In the genomic region with DNA sequence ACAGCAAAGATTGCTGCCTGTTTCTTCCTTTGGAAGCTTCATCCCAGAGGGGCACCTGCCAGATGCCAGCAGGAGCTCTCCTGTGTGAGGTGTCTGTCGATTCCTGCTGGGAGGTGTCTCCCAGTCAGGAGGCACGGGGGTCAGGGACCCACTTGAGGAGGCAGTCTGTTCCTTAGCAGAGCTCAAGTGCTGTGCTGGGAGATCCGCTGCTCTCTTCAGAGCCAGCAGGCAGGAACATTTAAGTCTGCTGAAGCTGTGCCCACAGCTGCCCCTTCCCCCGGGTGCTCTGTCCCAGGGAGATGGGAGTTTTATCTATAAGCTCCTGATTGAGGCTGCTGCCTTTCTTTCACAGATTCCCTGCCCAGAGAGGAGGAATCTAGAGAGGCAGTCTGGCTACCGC, we compare ENCODE assay signal across 1 cellular context. TPM values are rescaled to one million over a fixed set of nuclear protein-coding genes. Genes with fewer than 3 reads are reported as not detected.
DNase-seq lines count a peak whose midpoint lies in the region; ATAC-seq, FAIRE-seq and TF ChIP-seq lines count a peak whose summit lies in the region.
"Not testable (repeated sequence)": the region's sequence is repeated elsewhere in the genome, so short reads cannot be mapped to it uniquely, and the experiment has no call there.

No MANE protein-coding gene starts in this region.

- not testable (repeated sequence) for H3K9me3 ChIP-seq in HepG2 (ENCODE audit: low read length)

- H3K9ac ChIP-seq in HepG2 (ENCODE audit: insufficient read depth, low read depth, low read length) = not testable (repeated sequence)

- not testable (repeated sequence) for H2AFZ ChIP-seq in HepG2 (ENCODE audit: low read length)

- H3K27me3 ChIP-seq in HepG2 (ENCODE audit: control insufficient read depth in 1 of 2, insufficient read depth in 2 of 2, low read length in 2 of 2) = not testable (repeated sequence)

- DNase-seq in HepG2 (ENCODE audit: low spot score) = not testable (repeated sequence)

- not testable (repeated sequence) for TF ChIP-seq EP300 in HepG2 (IDR thresholded peaks at IDR 0.05; ENCODE audit: low read depth in 2 of 2, low read length in 2 of 2); HepG2 (CRISPR knock-in tag; IDR thresholded peaks at IDR 0.05; ENCODE audit: borderline replicate concordance)

- TF ChIP-seq POLR2A in HepG2 (IDR thresholded peaks at IDR 0.05; ENCODE audit: insufficient read depth in 1 of 2, low read depth in 2 of 2, low read length in 2 of 2) = not testable (repeated sequence)

- ATAC-seq in HepG2 = not testable (repeated sequence)

- intact Hi-C loops in HepG2 (cut with micrococcal nuclease; ENCODE audit: unreplicated experiment) = loop anchor here (10.0 kb wide), 1 partner anchor 1728 kb away; no protein-coding TSS in a partner anchor

- POLR2A ChIA-PET in HepG2 (lab: Yijun Ruan, JAX) = not testable (repeated sequence)

- not testable (repeated sequence) for H3K27ac ChIP-seq in HepG2 (ENCODE audit: extremely low read length, insufficient read depth, low read length)

- not testable (repeated sequence) for H4K20me1 ChIP-seq in HepG2 (ENCODE audit: insufficient read depth, low read length)

- not testable (repeated sequence) for H3K79me2 ChIP-seq in HepG2 (ENCODE audit: insufficient read depth, low read length)

- not testable (repeated sequence) for H3K4me3 ChIP-seq in HepG2 (replicated peaks in 1 of 3; ENCODE audit: insufficient read depth in 1 of 3, low read depth in 2 of 3, low read length in 3 of 3)

- in situ Hi-C loops in HepG2 (cut with HindIII; ENCODE audit: extremely low pct_ligation_motif_present, low pct_unique_long_range_greater_than_20kb) = not testable (repeated sequence)

- TF ChIP-seq CTCF in HepG2 (CRISPR knock-in tag; IDR thresholded peaks at IDR 0.05) = not testable (repeated sequence)

- not testable (repeated sequence) for BruUV-seq in HepG2 (replicated peaks; lab: Mats Ljungman, UMichigan)

- FAIRE-seq in HepG2 (lab: Jason Lieb, UNC) = not testable (repeated sequence)

- TF ChIP-seq RAD21 in HepG2 (CRISPR knock-in tag; IDR thresholded peaks at IDR 0.05) = not testable (repeated sequence)

- peaks cover 32% of the 10 kb centered on the region for H3K4me1 ChIP-seq in HepG2 (ENCODE audit: insufficient read depth, low read length)

- 94% methylated on average over 2 of the region's 5 CpGs for WGBS in HepG2 (ENCODE audit: low lambda C conversion rate)

- not testable (repeated sequence) for H3K4me2 ChIP-seq in HepG2 (ENCODE audit: low read depth, low read length)

- not testable (repeated sequence) for H3K36me3 ChIP-seq in HepG2 (replicated peaks in 1 of 2; ENCODE audit: control insufficient read depth in 1 of 2, insufficient read depth in 2 of 2, low read length in 2 of 2)

- CTCF ChIA-PET in HepG2 (lab: Yijun Ruan, JAX; ENCODE audit: low intra/inter-chr PET ratio, low total read pairs) = not testable (repeated sequence)

TF ChIP-seq in HepG2, 621 proteins besides CTCF, POLR2A, EP300 and RAD21:
- peak; percentile 91 for TF ChIP-seq ZNF17 (CRISPR knock-in tag; IDR thresholded peaks at IDR 0.05)

RNA-seq across cellular contexts. Expression of a gene that starts 28.1 kb away (rescaled TPM):
- 45.9 and 48.5 TPM in 2 replicates for total RNA-seq in HepG2 (2016; rRNA removed; fragmentation: Illumina TruSeq; extraction: Trizol)
- total RNA-seq in HepG2 (2016; cell fraction: cytosol; rRNA removed; fragmentation: Illumina TruSeq; extraction: Trizol; ENCODE audit: low read depth) = 45.7 and 46.3 TPM in 2 replicates
- total RNA-seq in HepG2 (2016; cell fraction: insoluble cytoplasmic fraction; rRNA removed; fragmentation: Illumina TruSeq; extraction: Trizol) = 42.5 and 48.4 TPM in 2 replicates
- total RNA-seq in HepG2 (2016; cell fraction: membrane; rRNA removed; fragmentation: Illumina TruSeq; extraction: Trizol) = 46.5 and 51.9 TPM in 2 replicates
- total RNA-seq in HepG2 (2016; cell fraction: nucleus; rRNA removed; fragmentation: Illumina TruSeq; extraction: Trizol) = 38.7 and 39.4 TPM in 2 replicates
- polyA plus RNA-seq in HepG2 (2011; rRNA removed) = 54.3 and 65.0 TPM in 2 replicates
- 24.9 and 45.2 TPM in 2 replicates for polyA plus RNA-seq in HepG2 (2011; cell fraction: cytosol; rRNA removed)
- 31.1 and 32.0 TPM in 2 replicates for polyA plus RNA-seq in HepG2 (2011; cell fraction: nucleus; rRNA removed)
- polyA plus RNA-seq in HepG2 (2012) = 62.6 and 65.9 TPM in 2 replicates
- 15.7 and 17.5 TPM in 2 replicates for polyA plus RNA-seq in HepG2 (2016; cell fraction: cytosol; fragmentation: Illumina TruSeq; extraction: Trizol; ENCODE audit: low read depth)
- polyA plus RNA-seq in HepG2 (2016; cell fraction: insoluble cytoplasmic fraction; fragmentation: Illumina TruSeq; extraction: Trizol; ENCODE audit: low read depth) = 41.7 and 46.6 TPM in 2 replicates
- polyA plus RNA-seq in HepG2 (2016; cell fraction: membrane; fragmentation: Illumina TruSeq; extraction: Trizol; ENCODE audit: low read depth) = 30.7 and 34.5 TPM in 2 replicates
- 29.4 and 32.1 TPM in 2 replicates for polyA plus RNA-seq in HepG2 (2016; cell fraction: nucleus; fragmentation: Illumina TruSeq; extraction: Trizol; ENCODE audit: insufficient read depth, low read depth)
- polyA minus RNA-seq in HepG2 (2011; rRNA and poly(A)+ RNA removed; ENCODE audit: low replicate concordance) = 13.4 and 27.0 TPM in 2 replicates
- polyA minus RNA-seq in HepG2 (2011; cell fraction: cytosol; rRNA and poly(A)+ RNA removed) = 29.1 and 30.3 TPM in 2 replicates
- polyA minus RNA-seq in HepG2 (2011; cell fraction: nucleus; rRNA and poly(A)+ RNA removed) = 144 and 175 TPM in 2 replicates
